In the genomic region with DNA sequence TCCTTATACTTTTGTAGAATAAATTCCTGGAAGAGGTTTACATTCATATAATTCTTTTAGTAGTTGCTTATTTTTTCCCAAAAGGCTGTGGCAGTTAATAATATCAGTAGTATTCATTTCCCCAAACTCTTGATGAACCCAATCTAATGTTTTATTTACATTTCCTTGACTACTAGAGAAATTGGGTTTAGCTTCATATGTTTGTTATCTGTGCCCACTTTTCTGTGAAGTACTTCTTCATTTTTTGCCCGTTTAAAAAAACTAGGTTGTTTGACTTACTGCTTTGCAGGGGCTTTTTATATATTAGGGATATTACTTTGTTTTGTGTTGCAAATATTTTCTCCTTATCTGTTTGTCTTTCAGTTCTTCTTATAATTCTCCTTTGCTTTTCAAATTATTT, we compare ENCODE assay signal across 1 cellular context.
TF ChIP-seq lines count a peak whose summit lies in the region.

No MANE protein-coding gene starts in this region.

TF ChIP-seq in endothelial cell of umbilical vein, 7 proteins besides CTCF, POLR2A, EP300 and RAD21:
- TF ChIP-seq JUN (IDR thresholded peaks at IDR 0.05; ENCODE audit: borderline replicate concordance, insufficient read depth, insufficient read length, low read depth) (no peak), EZH2 (IDR thresholded peaks at IDR 0.05; ENCODE audit: borderline replicate concordance, low read depth, low read length, severe bottlenecking) (no peak), FOS (IDR thresholded peaks at IDR 0.05; ENCODE audit: borderline replicate concordance, insufficient read depth, low read length) (no peak), MYC (IDR thresholded peaks at IDR 0.05; ENCODE audit: low read depth, low read length) (no peak), POLR2AphosphoS5 (IDR thresholded peaks at IDR 0.05; ENCODE audit: insufficient read depth, low read depth, low read length) (no peak), GATA2 (IDR thresholded peaks at IDR 0.05; ENCODE audit: insufficient read depth, insufficient read length, low read depth, low read length) (no peak)
- TF ChIP-seq, protein P1, sequence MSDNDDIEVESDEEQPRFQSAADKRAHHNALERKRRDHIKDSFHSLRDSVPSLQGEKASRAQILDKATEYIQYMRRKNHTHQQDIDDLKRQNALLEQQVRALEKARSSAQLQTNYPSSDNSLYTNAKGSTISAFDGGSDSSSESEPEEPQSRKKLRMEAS (IDR thresholded peaks at IDR 0.05; ENCODE audit: insufficient read depth, insufficient read length), result no peak
